Comparison of ENCODE assay signal across 2 cellular contexts in genomic region chr10:71727429-71728217, GRCh38.
A peak's percentile ranks its signal among the peaks of the same experiment; 100 is the strongest.
TF ChIP-seq lines count a peak whose summit lies in the region.

No MANE protein-coding gene starts in this region.

TF ChIP-seq in HepG2, 621 proteins besides CTCF, POLR2A, EP300 and RAD21 (continued from another document):
- TF ChIP-seq SAP130 (CRISPR knock-in tag; IDR thresholded peaks at IDR 0.05; ENCODE audit: low read depth) (0 out of 2 replicates have a peak, but pooled peaks have one; percentile 14), DRAP1 (CRISPR knock-in tag; IDR thresholded peaks at IDR 0.05) (no peak), BRF2 (CRISPR knock-in tag; IDR thresholded peaks at IDR 0.05) (no peak)

TF ChIP-seq in WTC11, 78 proteins besides CTCF, POLR2A, EP300 and RAD21:
- no peak for TF ChIP-seq ZNF281 (CRISPR knock-in tag; IDR thresholded peaks at IDR 0.05)
- no peak for TF ChIP-seq ZNF263 (CRISPR knock-in tag; IDR thresholded peaks at IDR 0.05; ENCODE audit: low read depth)
- TF ChIP-seq ZNF219 (CRISPR knock-in tag; IDR thresholded peaks at IDR 0.05; ENCODE audit: borderline replicate concordance) = no peak
- no peak for TF ChIP-seq AFF4 (CRISPR knock-in tag; IDR thresholded peaks at IDR 0.05; ENCODE audit: borderline replicate concordance)
- no peak for TF ChIP-seq HMGA2 (CRISPR knock-in tag; IDR thresholded peaks at IDR 0.05)
- TF ChIP-seq ZNF317 (CRISPR knock-in tag; IDR thresholded peaks at IDR 0.05; ENCODE audit: borderline replicate concordance, low read depth) = no peak
- no peak for TF ChIP-seq ZNF425 (CRISPR knock-in tag; conservative IDR thresholded peaks at IDR 0.05)
- TF ChIP-seq ZMAT4 (CRISPR knock-in tag; IDR thresholded peaks at IDR 0.05) = no peak
- TF ChIP-seq ATF3 (CRISPR knock-in tag; conservative IDR thresholded peaks at IDR 0.05) = no peak
- TF ChIP-seq RORB (CRISPR knock-in tag; IDR thresholded peaks at IDR 0.05) = no peak
- TF ChIP-seq ZBTB43 (CRISPR knock-in tag; IDR thresholded peaks at IDR 0.05) = no peak
- TF ChIP-seq PRRX2 (CRISPR knock-in tag; IDR thresholded peaks at IDR 0.05) = no peak
- no peak for TF ChIP-seq ARID4B (CRISPR knock-in tag; IDR thresholded peaks at IDR 0.05; ENCODE audit: borderline replicate concordance)
- no peak for TF ChIP-seq ZNF512 (CRISPR knock-in tag; IDR thresholded peaks at IDR 0.05; ENCODE audit: borderline replicate concordance)
- no peak for TF ChIP-seq MAX (CRISPR knock-in tag; IDR thresholded peaks at IDR 0.05)
- no peak for TF ChIP-seq USF1 (CRISPR knock-in tag; IDR thresholded peaks at IDR 0.05)
- no peak for TF ChIP-seq FOXP4 (CRISPR knock-in tag; IDR thresholded peaks at IDR 0.05)
- TF ChIP-seq JUN (CRISPR knock-in tag; IDR thresholded peaks at IDR 0.05) = no peak
